21 cellular contexts compared by ENCODE assay signal in the genomic region with DNA sequence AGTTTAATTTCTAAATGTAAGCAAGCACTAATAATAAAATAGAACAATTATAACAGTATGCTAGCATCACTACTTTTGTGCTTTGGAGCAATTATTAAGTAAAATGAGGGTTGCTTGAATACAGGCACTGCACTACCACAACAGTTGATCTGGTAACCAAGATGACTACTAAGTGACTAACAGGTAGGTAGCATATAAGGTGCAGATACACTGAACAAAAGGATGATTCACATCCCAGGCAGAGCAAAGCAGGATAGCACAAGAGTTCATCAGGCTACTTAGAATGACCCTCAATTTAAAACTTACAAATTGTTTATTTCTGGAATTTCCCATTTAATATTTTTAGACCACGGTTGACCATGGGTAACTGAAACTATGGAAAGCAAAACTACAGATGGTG.
"Had no signal": no experiment of that assay in that cellular context is flagged by ENCODE, and none has a peak within 500 bp of the region (broad histone marks: within the 10 kb centered on the region; RNA-seq: fewer than 3 reads in every experiment).

No MANE protein-coding gene starts in this region.

- FAIRE-seq: colon, pancreas had no signal

- H3K4me1 ChIP-seq: gastrocnemius medialis, heart right ventricle, pancreas, right lobe of liver, tibial artery, upper lobe of left lung, uterus had no signal

- H3K27me3 ChIP-seq: gastrocnemius medialis, heart right ventricle, pancreas, right lobe of liver, tibial artery, upper lobe of left lung, uterus had no signal

- H3K4me3 ChIP-seq: gastrocnemius medialis, heart right ventricle, lung, pancreas, right lobe of liver, tibial artery, upper lobe of left lung, uterus had no signal

- H3K9me3 ChIP-seq: right lobe of liver, upper lobe of left lung, uterus had no signal

- H3K27ac ChIP-seq: gastrocnemius medialis, heart right ventricle, pancreas, right lobe of liver, tibial artery, upper lobe of left lung, uterus had no signal

- H3K36me3 ChIP-seq: gastrocnemius medialis, heart right ventricle, pancreas, right lobe of liver, tibial artery, upper lobe of left lung, uterus had no signal

- DNase-seq: dermis blood vessel endothelial cell; gastrocnemius medialis; heart right ventricle; hypothalamus; islet precursor cell; left colon; left ventricle myocardium superior; mesendoderm; naive B cell; occipital lobe; pancreas; retina; right lobe of liver; stimulated activated CD4-positive, alpha-beta T cell treated with anti-CD3 and anti-CD28 coated beads, Interleukin-4, amount 100 ng/mL, for 1 hour; stimulated activated CD8-positive, alpha-beta memory T cell treated with anti-CD3 and anti-CD28 coated beads, Interleukin-4, amount 100 ng/mL, for 48 hours; tibial artery; upper lobe of left lung; uterus had no signal

- ATAC-seq: gastrocnemius medialis; heart right ventricle; left colon; left ventricle myocardium superior; pancreas; right lobe of liver; stimulated activated effector memory CD8-positive, alpha-beta T cell treated with anti-CD3 and anti-CD28 coated beads, Interleukin-12 subunit alpha, Interleukin-12 subunit beta, amount 100 ng/mL, for 72 hours had no signal
